In genomic region chr1:88504601-88505000, GRCh38 we compare ENCODE assay signal across 32 cellular contexts.
A peak's percentile ranks its signal among the peaks of the same experiment; 100 is the strongest.
DNase-seq lines count a peak whose midpoint lies in the region; ATAC-seq, FAIRE-seq and TF ChIP-seq lines count a peak whose summit lies in the region.
"Had no signal": no experiment of that assay in that cellular context is flagged by ENCODE, and none has a peak within 500 bp of the region (broad histone marks: within the 10 kb centered on the region; RNA-seq: fewer than 3 reads in every experiment).

No MANE protein-coding gene starts in this region.

- DNase-seq in HepG2 (ENCODE audit: low spot score) (no peak), left lobe of liver (ENCODE audit: low spot score) (no peak), right lobe of liver (no peak), esophagus muscularis mucosa (ENCODE audit: extremely low spot score) (no peak)
- DNase-seq: 8988T; ACHN; AML-193; BE2C; C1 segment of cervical spinal cord; Caco-2; Calu3; CD4-positive, alpha-beta memory T cell; CD4-positive, alpha-beta T cell; CD4-positive, CD25-positive, alpha-beta regulatory T cell; CD8-positive, alpha-beta memory T cell; CD8-positive, alpha-beta T cell; COR-L47; DMS 273 treated with DMSO at 0.1 percent for 48 hours; DMS153; DMS53; DMS79; DMS79 treated with DMSO at 0.1 percent for 48 hours; DND-41; EL had no signal

- H3K4me2 ChIP-seq in HepG2 (ENCODE audit: low read depth, low read length) = no peak overlapping the region
- H3K4me2 ChIP-seq: A549; BLaER1; BLaER1 treated with 17β-estradiol and CSF1 and Interleukin-3, amounts not matched to agents 10 nM and 100 nM had no signal

- H3K9ac ChIP-seq in liver (ENCODE audit: low read depth in 1 of 2, low read length in 2 of 2) (no peak overlapping the region), HepG2 (ENCODE audit: insufficient read depth, low read depth, low read length) (no peak overlapping the region)
- H3K9ac ChIP-seq: BLaER1; BLaER1 treated with 17β-estradiol and CSF1 and Interleukin-3, amounts not matched to agents 10 nM and 100 nM had no signal

- TF ChIP-seq EP300 in HepG2 (IDR thresholded peaks at IDR 0.05; ENCODE audit: low read depth in 2 of 2, low read length in 2 of 2) (no peak), HepG2 (CRISPR knock-in tag; IDR thresholded peaks at IDR 0.05; ENCODE audit: borderline replicate concordance) (no peak), esophagus muscularis mucosa (IDR thresholded peaks at IDR 0.05) (no peak)

- H3K4me1 ChIP-seq in liver (ENCODE audit: control insufficient read depth in 4 of 4, insufficient read depth in 4 of 4, low read length in 3 of 4) (peaks cover 0 to 7% (median 5%) of the 10 kb centered on the region in 4 donors), HepG2 (ENCODE audit: insufficient read depth, low read length) (no peaks in the 10 kb centered on the region), right lobe of liver (peaks cover 0 to 10% (median 4%) of the 10 kb centered on the region in 4 donors), esophagus muscularis mucosa (peaks cover 0 to 19% (median 4%) of the 10 kb centered on the region in 4 donors)
- H3K4me1 ChIP-seq: A549; BE2C; BLaER1; BLaER1 treated with 17β-estradiol and CSF1 and Interleukin-3, amounts not matched to agents 10 nM and 100 nM; Caco-2 had no signal

- no peaks in the 10 kb centered on the region for H3K36me3 ChIP-seq in liver (ENCODE audit: control insufficient read depth in 4 of 4, insufficient read depth in 3 of 4, low read depth in 1 of 4, low read length in 3 of 4)
- H3K36me3 ChIP-seq in HepG2 (replicated peaks in 1 of 2; ENCODE audit: control insufficient read depth in 1 of 2, insufficient read depth in 2 of 2, low read length in 2 of 2) = no peaks in the 10 kb centered on the region
- no peaks in the 10 kb centered on the region for H3K36me3 ChIP-seq in right lobe of liver
- H3K36me3 ChIP-seq in esophagus muscularis mucosa = no peaks in the 10 kb centered on the region
- H3K36me3 ChIP-seq: BE2C; BLaER1; BLaER1 treated with 17β-estradiol and CSF1 and Interleukin-3, amounts not matched to agents 10 nM and 100 nM had no signal

- H2AFZ ChIP-seq in HepG2 (ENCODE audit: low read length) = no peak overlapping the region

- no peaks in the 10 kb centered on the region for H3K9me3 ChIP-seq in liver (ENCODE audit: control insufficient read depth in 4 of 4, low read length in 3 of 4)
- no peaks in the 10 kb centered on the region for H3K9me3 ChIP-seq in HepG2 (ENCODE audit: low read length)
- no peaks in the 10 kb centered on the region for H3K9me3 ChIP-seq in right lobe of liver
- no peaks in the 10 kb centered on the region for H3K9me3 ChIP-seq in esophagus muscularis mucosa
- H3K9me3 ChIP-seq: A549; BE2C; BLaER1; BLaER1 treated with 17β-estradiol and CSF1 and Interleukin-3, amounts not matched to agents 10 nM and 100 nM; Caco-2 had no signal

- H3K27ac ChIP-seq in liver (ENCODE audit: low read depth in 1 of 2, low read length in 2 of 2) (no peak overlapping the region), HepG2 (ENCODE audit: extremely low read length, insufficient read depth, low read length) (no peak overlapping the region), right lobe of liver (no peak overlapping the region), esophagus muscularis mucosa (replicated peaks in 1 of 4) (no peak overlapping the region)
- H3K27ac ChIP-seq: 22Rv1; A549; BLaER1; BLaER1 treated with 17β-estradiol and CSF1 and Interleukin-3, amounts not matched to agents 10 nM and 100 nM; C4-2B had no signal

- no peaks in the 10 kb centered on the region for H3K79me2 ChIP-seq in HepG2 (ENCODE audit: insufficient read depth, low read length)

- H3K4me3 ChIP-seq in liver (ENCODE audit: low read depth in 1 of 3, low read length in 3 of 3) (no peak overlapping the region), HepG2 (replicated peaks in 1 of 3; ENCODE audit: insufficient read depth in 1 of 3, low read depth in 2 of 3, low read length in 3 of 3) (no peak overlapping the region), right lobe of liver (no peak overlapping the region), esophagus muscularis mucosa (no peak overlapping the region)
- H3K4me3 ChIP-seq: A549; BLaER1; BLaER1 treated with 17β-estradiol and CSF1 and Interleukin-3, amounts not matched to agents 10 nM and 100 nM had no signal

- WGBS in liver = 29% methylated on average over 1 of the region's 1 CpG
- 5% methylated on average over 1 of the region's 1 CpG for WGBS in HepG2 (ENCODE audit: low lambda C conversion rate)
- WGBS in right lobe of liver (ENCODE audit: insufficient coverage, low coverage, low lambda C conversion rate, missing lambda C conversion rate) = 18% methylated on average over 1 of the region's 1 CpG
- WGBS in esophagus muscularis mucosa = 75% methylated on average over 1 of the region's 1 CpG

- in situ Hi-C loops in HepG2 (cut with HindIII; ENCODE audit: extremely low pct_ligation_motif_present, low pct_unique_long_range_greater_than_20kb) = no loop called here

- TF ChIP-seq POLR2A in HepG2 (IDR thresholded peaks at IDR 0.05; ENCODE audit: insufficient read depth in 1 of 2, low read depth in 2 of 2, low read length in 2 of 2) = no peak
- no peak for TF ChIP-seq POLR2A in right lobe of liver (IDR thresholded peaks at IDR 0.05)
- no peak for TF ChIP-seq POLR2A in esophagus muscularis mucosa (IDR thresholded peaks at IDR 0.05; ENCODE audit: low read depth)

- BruUV-seq in HepG2 (replicated peaks; lab: Mats Ljungman, UMichigan) = no TSS peak

- POLR2A ChIA-PET in HepG2 (lab: Yijun Ruan, JAX) = no interaction called here

- no peak for TF ChIP-seq RAD21 in liver (IDR thresholded peaks at IDR 0.05)
- no peak for TF ChIP-seq RAD21 in HepG2 (CRISPR knock-in tag; IDR thresholded peaks at IDR 0.05)

- H3K27me3 ChIP-seq in liver (ENCODE audit: control insufficient read depth in 4 of 4, insufficient read depth in 4 of 4, low read length in 3 of 4) (no peaks in the 10 kb centered on the region), HepG2 (ENCODE audit: control insufficient read depth in 1 of 2, insufficient read depth in 2 of 2, low read length in 2 of 2) (no peaks in the 10 kb centered on the region), right lobe of liver (no peaks in the 10 kb centered on the region), esophagus muscularis mucosa (no peaks in the 10 kb centered on the region)
- H3K27me3 ChIP-seq: BE2C; BLaER1; BLaER1 treated with 17β-estradiol and CSF1 and Interleukin-3, amounts not matched to agents 10 nM and 100 nM had no signal

- TF ChIP-seq CTCF in liver (IDR thresholded peaks at IDR 0.05; ENCODE audit: low read depth, low read length, missing input control) (no peak), HepG2 (CRISPR knock-in tag; IDR thresholded peaks at IDR 0.05) (no peak), right lobe of liver (IDR thresholded peaks at IDR 0.05) (no peak), esophagus muscularis mucosa (IDR thresholded peaks at IDR 0.05) (no peak)

- ATAC-seq in HepG2 (no peak), left lobe of liver (peak; percentile 66), right lobe of liver (peak in 3 of 4 donors; percentile 54 to 66 (median 55)), GM18867 (IDR thresholded peaks at IDR 0.05; ENCODE audit: unreplicated experiment) (no peak)
- ATAC-seq: A549; CD8-positive, alpha-beta T cell had no signal

- no peak for FAIRE-seq in HepG2 (lab: Jason Lieb, UNC)
- FAIRE-seq: A549, D721Med had no signal

- intact Hi-C loops in HepG2 (cut with micrococcal nuclease; ENCODE audit: unreplicated experiment) = no loop called here
- intact Hi-C loops in right lobe of liver (cut with DNase I) = no loop called here
- intact Hi-C loops in esophagus muscularis mucosa (cut with DNase I) = no loop called here

- CTCF ChIA-PET in HepG2 (lab: Yijun Ruan, JAX; ENCODE audit: low intra/inter-chr PET ratio, low total read pairs) = no interaction called here

- H4K20me1 ChIP-seq in HepG2 (ENCODE audit: insufficient read depth, low read length) = no peaks in the 10 kb centered on the region
- H4K20me1 ChIP-seq: BLaER1; BLaER1 treated with 17β-estradiol and CSF1 and Interleukin-3, amounts not matched to agents 10 nM and 100 nM had no signal

TF ChIP-seq in liver, 16 proteins besides CTCF, POLR2A, EP300 and RAD21:
- peak; percentile 50 to 73 for TF ChIP-seq HNF4A (conservative IDR thresholded peaks at IDR 0.05)
- no peak for TF ChIP-seq RXRA (IDR thresholded peaks at IDR 0.05)

TF ChIP-seq in HepG2, 621 proteins besides CTCF, POLR2A, EP300 and RAD21:
- TF ChIP-seq POGZ (CRISPR knock-in tag; IDR thresholded peaks at IDR 0.05) = no peak
- TF ChIP-seq ZNF784 (CRISPR knock-in tag; IDR thresholded peaks at IDR 0.05; ENCODE audit: borderline replicate concordance) = no peak

Comparison
In these comparisons a context has a peak if more than half of its experiments do, and no peak if none do; other contexts are left out.
1. ATAC-seq: peak in left lobe of liver (single experiment) and right lobe of liver (3 of 4); none in HepG2 (single experiment) and GM18867 (single experiment).